ENCODE assay signal across 20 cellular contexts in genomic region chrX:57583477-57583876, GRCh38. TPM values are rescaled to one million over a fixed set of nuclear protein-coding genes. Genes with fewer than 3 reads are reported as not detected.
A peak's percentile ranks its signal among the peaks of the same experiment; 100 is the strongest.
DNase-seq lines count a peak whose midpoint lies in the region; ATAC-seq and TF ChIP-seq lines count a peak whose summit lies in the region.
"Had no signal": no experiment of that assay in that cellular context is flagged by ENCODE, and none has a peak within 500 bp of the region (broad histone marks: within the 10 kb centered on the region; RNA-seq: fewer than 3 reads in every experiment).

No MANE protein-coding gene starts in this region.

- H3K27ac ChIP-seq in heart right ventricle, result no peak overlapping the region
- H3K27ac ChIP-seq: BLaER1 had no signal

- intact Hi-C loops in heart right ventricle (cut with DNase I), result loop anchor here in 3 of 10 donors (10.0 kb wide), 2 partner anchors 331 to 341 kb away; partner anchors contain the start of gene ZXDA (in 1 of the 3)

- no peaks in the 10 kb centered on the region for H3K9me3 ChIP-seq in heart right ventricle
- H3K9me3 ChIP-seq: BLaER1 had no signal

- TF ChIP-seq CTCF in heart right ventricle (IDR thresholded peaks at IDR 0.05), result no peak

- DNase-seq in DMS53 (lab: John Stamatoyannopoulos, UW) (peak; percentile 13), DMS53 treated with DMSO at 0.1 percent for 48 hours (lab: John Stamatoyannopoulos, UW; ENCODE audit: unreplicated experiment) (no peak), SHP77 treated with DMSO at 0.1 percent for 48 hours (lab: John Stamatoyannopoulos, UW) (peak; percentile 63), iris pigment epithelial cell (ENCODE audit: low read depth) (peak; percentile 13), heart right ventricle (no peak), hepatic stellate cell (ENCODE audit: low spot score) (no peak)
- DNase-seq in stimulated activated CD4-positive, alpha-beta T cell treated with anti-CD3 and anti-CD28 coated beads, Interleukin-1b, Interleukin-23, amount 100 ng/mL, for 48 hours, result no peak
- DNase-seq: 8988T; CD8-positive, alpha-beta T cell; EL; H7; Kasumi-1; MV-4-11; NCI-H1417 treated with DMSO at 0.1 percent for 48 hours; NCI-H2029; NCI-H2171 treated with DMSO at 0.1 percent for 48 hours; NCI-H748 treated with DMSO at 0.1 percent for 48 hours; SW 1271 had no signal

- WGBS in heart right ventricle, 2 donors, result 72 to 75% methylated on average over 5 of the region's 5 CpGs

- peaks cover 0 to 11% (median 0%) of the 10 kb centered on the region in 7 donors for H3K27me3 ChIP-seq in heart right ventricle

- ATAC-seq in heart right ventricle (no peak), HG02970 (IDR thresholded peaks at IDR 0.05; ENCODE audit: low FRiP score, unreplicated experiment) (no peak)
- ATAC-seq: CD8-positive, alpha-beta T cell had no signal

- no peak overlapping the region for H3K4me3 ChIP-seq in heart right ventricle
- H3K4me3 ChIP-seq: BLaER1 had no signal

- no peaks in the 10 kb centered on the region for H3K4me1 ChIP-seq in heart right ventricle
- H3K4me1 ChIP-seq: BLaER1 had no signal

- no peaks in the 10 kb centered on the region for H3K36me3 ChIP-seq in heart right ventricle
- H3K36me3 ChIP-seq: BLaER1 had no signal

RNA-seq across cellular contexts. Expression of gene ZXDB, which starts 8.3 kb away (rescaled TPM):
- 1 to 10 TPM; 4.7 to 7.6 (median 6.4) TPM for total RNA-seq in heart right ventricle
- polyA plus RNA-seq in heart right ventricle, result 1 to 10 TPM; 1.6 to 1.8 TPM

Comparison
In these comparisons a context has a peak if more than half of its experiments do, and no peak if none do; other contexts are left out.
1. DNase-seq: peak in DMS53 (single experiment), SHP77 treated with DMSO at 0.1 percent for 48 hours (single experiment) and iris pigment epithelial cell (single experiment); none in DMS53 treated with DMSO at 0.1 percent for 48 hours (single experiment), heart right ventricle (0 of 2), stimulated activated CD4-positive, alpha-beta T cell treated with anti-CD3 and anti-CD28 coated beads, Interleukin-1b, Interleukin-23, amount 100 ng/mL, for 48 hours (single experiment) and hepatic stellate cell (single experiment).